Comparison of ENCODE assay signal across 33 cellular contexts in genomic region chr7:136470179-136470578, GRCh38.
DNase-seq lines count a peak whose midpoint lies in the region; TF ChIP-seq lines count a peak whose summit lies in the region.
"Had no signal": no experiment of that assay in that cellular context is flagged by ENCODE, and none has a peak within 500 bp of the region (broad histone marks: within the 10 kb centered on the region; RNA-seq: fewer than 3 reads in every experiment).

No MANE protein-coding gene starts in this region.

- no peaks in the 10 kb centered on the region for H4K20me1 ChIP-seq in OCI-LY7 (ENCODE audit: insufficient read depth, low read length)
- H4K20me1 ChIP-seq: BLaER1; BLaER1 treated with 17β-estradiol and CSF1 and Interleukin-3, amounts not matched to agents 10 nM and 100 nM had no signal

- H2AFZ ChIP-seq in OCI-LY7 (ENCODE audit: low read length) = no peak overlapping the region

- no peaks in the 10 kb centered on the region for H3K9me2 ChIP-seq in OCI-LY7 (ENCODE audit: insufficient read depth, low read length)

- no TSS peak for BruUV-seq in OCI-LY7 (replicated peaks; lab: Mats Ljungman, UMichigan)

- TF ChIP-seq CTCF in HEK293 (tag by site-specific recombination; IDR thresholded peaks at IDR 0.05) = no peak
- TF ChIP-seq CTCF in OCI-LY7 (conservative IDR thresholded peaks at IDR 0.05; ENCODE audit: low read length) = no peak
- TF ChIP-seq CTCF in choroid plexus epithelial cell (conservative IDR thresholded peaks at IDR 0.05; ENCODE audit: low read depth, low read length) = no peak
- TF ChIP-seq CTCF in WERI-Rb-1 (IDR thresholded peaks at IDR 0.05; ENCODE audit: low read depth, low read length) = no peak

- CTCF ChIA-PET in HEK293 (lab: Yijun Ruan, JAX) (no interaction called here), OCI-LY7 (lab: Charles Lee; ENCODE audit: unreplicated experiment) (no interaction called here)

- H3K27me3 ChIP-seq in WERI-Rb-1 (ENCODE audit: insufficient read depth, low read depth, severe bottlenecking) = no peaks in the 10 kb centered on the region
- H3K27me3 ChIP-seq: BE2C; BLaER1; BLaER1 treated with 17β-estradiol and CSF1 and Interleukin-3, amounts not matched to agents 10 nM and 100 nM had no signal

- H3K4me1 ChIP-seq in HEK293 (ENCODE audit: control insufficient read depth, insufficient read depth, low read length) = no peaks in the 10 kb centered on the region
- H3K4me1 ChIP-seq in OCI-LY7 (ENCODE audit: insufficient read depth, low read length, poor library complexity, severe bottlenecking) = no peaks in the 10 kb centered on the region
- H3K4me1 ChIP-seq: A549; BLaER1; BLaER1 treated with 17β-estradiol and CSF1 and Interleukin-3, amounts not matched to agents 10 nM and 100 nM; Caco-2 had no signal

- POLR2A ChIA-PET in HEK293 (lab: Yijun Ruan, JAX) = no interaction called here
- POLR2A ChIA-PET in OCI-LY7 (lab: Charles Lee) = interaction anchor here (0.7 to 1.3 kb wide), 2 partner anchors 26 to 319 kb away, joined by 3 to 4 read pairs; no protein-coding TSS in a partner anchor

- no peaks in the 10 kb centered on the region for H3K36me3 ChIP-seq in HEK293 (ENCODE audit: control insufficient read depth in 2 of 2, insufficient read depth in 1 of 2, low read length in 2 of 2)
- no peaks in the 10 kb centered on the region for H3K36me3 ChIP-seq in OCI-LY7 (ENCODE audit: insufficient read depth, low read length)
- no peaks in the 10 kb centered on the region for H3K36me3 ChIP-seq in WERI-Rb-1
- H3K36me3 ChIP-seq: BE2C; BLaER1; BLaER1 treated with 17β-estradiol and CSF1 and Interleukin-3, amounts not matched to agents 10 nM and 100 nM had no signal

- H3K27ac ChIP-seq in HEK293 (ENCODE audit: extremely low read depth, low read depth, low read length) (no peak overlapping the region), OCI-LY7 (ENCODE audit: low read depth, low read length, poor library complexity, severe bottlenecking) (no peak overlapping the region), WERI-Rb-1 (no peak overlapping the region), caudate nucleus (ENCODE audit: low read depth, low read length) (no peak overlapping the region)
- H3K27ac ChIP-seq: 22Rv1; A549; BLaER1; BLaER1 treated with 17β-estradiol and CSF1 and Interleukin-3, amounts not matched to agents 10 nM and 100 nM; C4-2B had no signal

- DNase-seq in OCI-LY7 (ENCODE audit: low spot score) = peak; percentile 3
- peak; percentile 3 for DNase-seq in amniotic epithelial cell (ENCODE audit: low read depth)
- peak; percentile 1 for DNase-seq in choroid plexus epithelial cell (ENCODE audit: low read depth)
- no peak for DNase-seq in WERI-Rb-1
- no peak for DNase-seq in stimulated activated CD4-positive, alpha-beta T cell treated with anti-CD3 and anti-CD28 coated beads, Interleukin-15, amount 100 ng/mL, for 24 hours
- DNase-seq in caudate nucleus (lab: John Stamatoyannopoulos, UW) = no peak
- no peak for DNase-seq in activated naive CD4-positive, alpha-beta T cell treated with anti-CD3 and anti-CD28 coated beads, Interleukin-2, amount 50 U/mL, for 16 hours
- DNase-seq: 8988T; ACHN; AML-193; BE2C; C1 segment of cervical spinal cord; Caco-2; Calu3; CD4-positive, alpha-beta memory T cell; CD4-positive, alpha-beta T cell; CD4-positive, CD25-positive, alpha-beta regulatory T cell; CD8-positive, alpha-beta memory T cell; CD8-positive, alpha-beta T cell; COR-L47; DMS 273 treated with DMSO at 0.1 percent for 48 hours; DMS153; DMS53; DMS79; DMS79 treated with DMSO at 0.1 percent for 48 hours; DND-41; EL had no signal

- H3K79me2 ChIP-seq in OCI-LY7 (ENCODE audit: insufficient read depth, low read depth, low read length) = no peaks in the 10 kb centered on the region

- H3K9me3 ChIP-seq in HEK293 (ENCODE audit: control insufficient read depth, insufficient read depth, low read depth, low read length) (no peaks in the 10 kb centered on the region), OCI-LY7 (ENCODE audit: low read length) (peaks cover 38% of the 10 kb centered on the region; the same call in 1 of the 2 replicates), WERI-Rb-1 (ENCODE audit: severe bottlenecking) (no peaks in the 10 kb centered on the region)
- H3K9me3 ChIP-seq: A549, BE2C, Caco-2 had no signal

- H3K4me2 ChIP-seq in OCI-LY7 (ENCODE audit: low read length) = no peak overlapping the region
- H3K4me2 ChIP-seq: A549; BLaER1; BLaER1 treated with 17β-estradiol and CSF1 and Interleukin-3, amounts not matched to agents 10 nM and 100 nM had no signal

- H3K4me3 ChIP-seq in HEK293 (ENCODE audit: low read depth, low read length) (no peak overlapping the region), OCI-LY7 (ENCODE audit: low read depth, low read length, poor library complexity, severe bottlenecking) (no peak overlapping the region), choroid plexus epithelial cell (ENCODE audit: low read depth, low read length) (no peak overlapping the region), WERI-Rb-1 (ENCODE audit: low read depth, low read length) (no peak overlapping the region)
- H3K4me3 ChIP-seq: A549; BLaER1; BLaER1 treated with 17β-estradiol and CSF1 and Interleukin-3, amounts not matched to agents 10 nM and 100 nM had no signal

- intact Hi-C loops in OCI-LY7 (cut with micrococcal nuclease; ENCODE audit: unreplicated experiment) = no loop called here

TF ChIP-seq in HEK293, 187 proteins besides CTCF, POLR2A, EP300 and RAD21:
- TF ChIP-seq ZNF529 (tag by site-specific recombination; IDR thresholded peaks at IDR 0.05; ENCODE audit: insufficient replicate concordance) = peak; percentile 80
- TF ChIP-seq BCL11A (tag by site-specific recombination; IDR thresholded peaks at IDR 0.05; ENCODE audit: low read depth) = no peak
- peak; percentile 62 for TF ChIP-seq SETDB1 (IDR thresholded peaks at IDR 0.05; ENCODE audit: insufficient read length, low read length)
- no peak for TF ChIP-seq ZBTB21 (tag by site-specific recombination; IDR thresholded peaks at IDR 0.05)
TF ChIP-seq in HEK293: peak in this region for 2.

Comparison
In these comparisons a context has a peak if more than half of its experiments do, and no peak if none do; other contexts are left out.
1. DNase-seq: peak in OCI-LY7 (single experiment), amniotic epithelial cell (single experiment) and choroid plexus epithelial cell (single experiment); none in WERI-Rb-1 (single experiment), stimulated activated CD4-positive, alpha-beta T cell treated with anti-CD3 and anti-CD28 coated beads, Interleukin-15, amount 100 ng/mL, for 24 hours (single experiment), caudate nucleus (0 of 61) and activated naive CD4-positive, alpha-beta T cell treated with anti-CD3 and anti-CD28 coated beads, Interleukin-2, amount 50 U/mL, for 16 hours (single experiment).